Comparison of ENCODE assay signal across 17 cellular contexts in genomic region chr5:31487510-31487909, GRCh38.
"Had no signal": no experiment of that assay in that cellular context is flagged by ENCODE, and none has a peak within 500 bp of the region (broad histone marks: within the 10 kb centered on the region; RNA-seq: fewer than 3 reads in every experiment).

No MANE protein-coding gene starts in this region.

- H3K27ac Mint-ChIP-seq: activated CD4-positive, alpha-beta T cell treated with anti-CD3 and anti-CD28 coated beads for 36 hours; activated CD8-positive, alpha-beta T cell treated with anti-CD3 and anti-CD28 coated beads for 36 hours; activated naive CD8-positive, alpha-beta T cell treated with anti-CD3 and anti-CD28 coated beads for 36 hours; activated T-cell treated with anti-CD3 and anti-CD28 coated beads, Interleukin-2, amount 50 U/mL, for 72 hours; stimulated activated effector memory CD8-positive, alpha-beta T cell treated with anti-CD3 and anti-CD28 coated beads, Interleukin-12 subunit alpha, Interleukin-12 subunit beta, amount 100 ng/mL, for 72 hours had no signal

- H3K4me3 ChIP-seq: gastroesophageal sphincter, skin epidermis, tibial artery had no signal

- FAIRE-seq: bronchial epithelial cell had no signal

- DNase-seq: activated CD4-positive, alpha-beta T cell treated with anti-CD3 and anti-CD28 coated beads for 36 hours; activated CD8-positive, alpha-beta memory T cell treated with anti-CD3 and anti-CD28 coated beads, Interleukin-2, amount 50 U/mL, for 4 hours; activated CD8-positive, alpha-beta T cell treated with anti-CD3 and anti-CD28 coated beads for 36 hours; activated gamma-delta T cell treated with Interleukin-2 at 50 U/mL for 16 hours; activated naive CD8-positive, alpha-beta T cell treated with anti-CD3 and anti-CD28 coated beads for 36 hours; activated T-cell treated with anti-CD3 and anti-CD28 coated beads, Interleukin-2, amount 50 U/mL, for 72 hours; anterior cingulate cortex; kidney glomerular epithelial cell; retina; T-helper 9 cell; tibial artery had no signal

- H3K4me1 ChIP-seq: tibial artery had no signal

- H3K27ac ChIP-seq: gastroesophageal sphincter, skin epidermis, tibial artery, VCaP had no signal

- H3K4me3 Mint-ChIP-seq: activated CD4-positive, alpha-beta T cell treated with anti-CD3 and anti-CD28 coated beads for 36 hours; activated CD8-positive, alpha-beta T cell treated with anti-CD3 and anti-CD28 coated beads for 36 hours; activated naive CD8-positive, alpha-beta T cell treated with anti-CD3 and anti-CD28 coated beads for 36 hours; activated T-cell treated with anti-CD3 and anti-CD28 coated beads, Interleukin-2, amount 50 U/mL, for 72 hours; neural crest cell; stimulated activated effector memory CD8-positive, alpha-beta T cell treated with anti-CD3 and anti-CD28 coated beads, Interleukin-12 subunit alpha, Interleukin-12 subunit beta, amount 100 ng/mL, for 72 hours had no signal

- H3K4me1 Mint-ChIP-seq: activated CD4-positive, alpha-beta T cell treated with anti-CD3 and anti-CD28 coated beads for 36 hours; activated naive CD8-positive, alpha-beta T cell treated with anti-CD3 and anti-CD28 coated beads for 36 hours; neural crest cell; stimulated activated effector memory CD8-positive, alpha-beta T cell treated with anti-CD3 and anti-CD28 coated beads, Interleukin-12 subunit alpha, Interleukin-12 subunit beta, amount 100 ng/mL, for 72 hours had no signal

- H3K9me3 ChIP-seq: gastroesophageal sphincter, tibial artery had no signal

- H3K9me3 Mint-ChIP-seq: activated CD8-positive, alpha-beta T cell treated with anti-CD3 and anti-CD28 coated beads for 36 hours; activated naive CD8-positive, alpha-beta T cell treated with anti-CD3 and anti-CD28 coated beads for 36 hours; activated T-cell treated with anti-CD3 and anti-CD28 coated beads, Interleukin-2, amount 50 U/mL, for 72 hours; neural crest cell; stimulated activated effector memory CD8-positive, alpha-beta T cell treated with anti-CD3 and anti-CD28 coated beads, Interleukin-12 subunit alpha, Interleukin-12 subunit beta, amount 100 ng/mL, for 72 hours had no signal

- H3K27me3 Mint-ChIP-seq: activated CD4-positive, alpha-beta T cell treated with anti-CD3 and anti-CD28 coated beads for 36 hours; activated CD8-positive, alpha-beta T cell treated with anti-CD3 and anti-CD28 coated beads for 36 hours; activated naive CD8-positive, alpha-beta T cell treated with anti-CD3 and anti-CD28 coated beads for 36 hours had no signal

- ATAC-seq: activated CD4-positive, alpha-beta T cell treated with anti-CD3 and anti-CD28 coated beads for 36 hours; activated CD8-positive, alpha-beta T cell treated with anti-CD3 and anti-CD28 coated beads for 36 hours; activated T-cell treated with anti-CD3 and anti-CD28 coated beads, Interleukin-2, amount 50 U/mL, for 72 hours; gastroesophageal sphincter; stimulated activated effector memory CD8-positive, alpha-beta T cell treated with anti-CD3 and anti-CD28 coated beads, Interleukin-12 subunit alpha, Interleukin-12 subunit beta, amount 100 ng/mL, for 72 hours had no signal

- H3K27me3 ChIP-seq: gastroesophageal sphincter, tibial artery had no signal
